In genomic region chr17:77640916-77641605, GRCh38 we compare ENCODE assay signal across 19 cellular contexts.
A peak's percentile ranks its signal among the peaks of the same experiment; 100 is the strongest.
DNase-seq lines count a peak whose midpoint lies in the region; ATAC-seq, FAIRE-seq and TF ChIP-seq lines count a peak whose summit lies in the region.
"Had no signal": no experiment of that assay in that cellular context is flagged by ENCODE, and none has a peak within 500 bp of the region (broad histone marks: within the 10 kb centered on the region; RNA-seq: fewer than 3 reads in every experiment).

No MANE protein-coding gene starts in this region.

- H3K27me3 ChIP-seq in H1 (replicated peaks in 1 of 4; ENCODE audit: control insufficient read depth in 3 of 4, extremely low read depth in 1 of 4, insufficient read depth in 3 of 4, low read length in 3 of 4) (peaks cover 0 to 2% (median 0%) of the 10 kb centered on the region in 4 experiments; a peak in 3 of 7 replicates), neural progenitor cell (no peaks in the 10 kb centered on the region), upper lobe of right lung (peaks cover 19% of the 10 kb centered on the region)

- ATAC-seq in upper lobe of right lung (no peak), HG02970 (IDR thresholded peaks at IDR 0.05; ENCODE audit: low FRiP score, unreplicated experiment) (no peak), GM18502 (IDR thresholded peaks at IDR 0.05; ENCODE audit: poor library complexity, unreplicated experiment) (no peak)
- ATAC-seq: GM23338 had no signal

- no peak overlapping the region for H3K27ac ChIP-seq in H1 (ENCODE audit: low read depth, low read length)
- H3K27ac ChIP-seq in neural progenitor cell = no peak overlapping the region
- no peak overlapping the region for H3K27ac ChIP-seq in upper lobe of right lung
- H3K27ac ChIP-seq: 22Rv1, A549, C4-2B had no signal

- H4K20me1 ChIP-seq in H1 (replicated peaks in 1 of 2; ENCODE audit: control insufficient read depth in 1 of 2, insufficient read depth in 2 of 2, low read length in 2 of 2) (no peaks in the 10 kb centered on the region), neural progenitor cell (ENCODE audit: low read depth) (no peaks in the 10 kb centered on the region)

- H3K27me3 Mint-ChIP-seq in activated CD4-positive, alpha-beta memory T cell treated with anti-CD3 and anti-CD28 coated beads, Interleukin-2, amount 10 ng/mL, durations not matched to agents 7 days and 5 days = peaks cover 15% of the 10 kb centered on the region
- H3K27me3 Mint-ChIP-seq in activated CD4-positive, alpha-beta memory T cell treated with anti-CD3 and anti-CD28 coated beads for 36 hours = peaks cover 3% of the 10 kb centered on the region
- H3K27me3 Mint-ChIP-seq in neural progenitor cell (ENCODE audit: insufficient read depth, low read depth) = peaks cover 11% of the 10 kb centered on the region
- H3K27me3 Mint-ChIP-seq: CD4-positive, alpha-beta T cell had no signal

- H3F3A ChIP-seq in neural progenitor cell (ENCODE audit: low read depth) = peaks cover 5% of the 10 kb centered on the region

- no peaks in the 10 kb centered on the region for H3K9me3 ChIP-seq in H1 (ENCODE audit: insufficient read depth in 2 of 2, low read depth in 1 of 2, low read length in 1 of 2)
- no peaks in the 10 kb centered on the region for H3K9me3 ChIP-seq in neural progenitor cell (ENCODE audit: low read depth)
- H3K9me3 ChIP-seq in upper lobe of right lung = no peaks in the 10 kb centered on the region
- H3K9me3 ChIP-seq: A549 had no signal

- intact Hi-C loops in activated CD4-positive, alpha-beta memory T cell treated with anti-CD3 and anti-CD28 coated beads for 36 hours (cut with micrococcal nuclease) = loop anchor here (10.0 kb wide), 1 partner anchor 374 kb away; no protein-coding TSS in a partner anchor
- intact Hi-C loops in upper lobe of right lung (cut with DNase I) = no loop called here

- H4K5ac ChIP-seq in H1 (ENCODE audit: insufficient read length, low read depth, low read length) = no peak overlapping the region

- no peak for TF ChIP-seq EP300 in H1 (IDR thresholded peaks at IDR 0.05; ENCODE audit: borderline replicate concordance in 1 of 2, low read depth in 2 of 2, low read length in 2 of 2)

- no peak for TF ChIP-seq CTCF in H1 (IDR thresholded peaks at IDR 0.05; ENCODE audit: control extremely low read depth in 1 of 3, insufficient read depth in 1 of 3, low read depth in 1 of 3, low read length in 3 of 3)
- no peak for TF ChIP-seq CTCF in neural progenitor cell (IDR thresholded peaks at IDR 0.05)
- TF ChIP-seq CTCF in upper lobe of right lung (IDR thresholded peaks at IDR 0.05) = no peak

- H3K9ac ChIP-seq in H1 (replicated peaks in 1 of 4; ENCODE audit: extremely low read depth in 1 of 4, low read depth in 3 of 4, low read length in 3 of 4) (no peak overlapping the region), neural progenitor cell (no peak overlapping the region)

- no peak overlapping the region for H3K23ac ChIP-seq in H1 (ENCODE audit: insufficient read length)

- H3K36me3 ChIP-seq in H1 (ENCODE audit: control insufficient read depth in 2 of 4, insufficient read depth in 4 of 4, low read length in 3 of 4) (no peaks in the 10 kb centered on the region), neural progenitor cell (no peaks in the 10 kb centered on the region), upper lobe of right lung (no peaks in the 10 kb centered on the region)

- 91% methylated on average over 7 of the region's 8 CpGs; no CpG with 5 or more reads in 1 of the 2 experiments for WGBS in H1 (ENCODE audit: extremely low coverage in 1 of 2, insufficient coverage in 1 of 2, insufficient read length in 1 of 2, insufficient replicate concordance in 2 of 2, low coverage in 1 of 2, low lambda C conversion rate in 2 of 2, missing lambda C conversion rate in 1 of 2), 2 experiments

- DNase-seq in activated CD4-positive, alpha-beta memory T cell treated with anti-CD3 and anti-CD28 coated beads, Interleukin-2, amount 10 ng/mL, durations not matched to agents 7 days and 5 days = no peak
- DNase-seq in activated CD4-positive, alpha-beta memory T cell treated with anti-CD3 and anti-CD28 coated beads for 36 hours = no peak
- DNase-seq in H1 (ENCODE audit: low read depth in 1 of 2, low spot score in 2 of 2) (no peak), neural progenitor cell (ENCODE audit: low spot score) (no peak), upper lobe of right lung (peak; percentile 28), NCI-H69 (lab: John Stamatoyannopoulos, UW) (no peak)
- DNase-seq: AML-193; CD4-positive, alpha-beta T cell; DMS153; DMS79 treated with DMSO at 0.1 percent for 48 hours; GF-D8; H7 had no signal

- no peaks in the 10 kb centered on the region for H3K9me3 Mint-ChIP-seq in activated CD4-positive, alpha-beta memory T cell treated with anti-CD3 and anti-CD28 coated beads, Interleukin-2, amount 10 ng/mL, durations not matched to agents 7 days and 5 days
- no peaks in the 10 kb centered on the region for H3K9me3 Mint-ChIP-seq in activated CD4-positive, alpha-beta memory T cell treated with anti-CD3 and anti-CD28 coated beads for 36 hours
- peaks cover 4% of the 10 kb centered on the region for H3K9me3 Mint-ChIP-seq in neural progenitor cell
- H3K9me3 Mint-ChIP-seq: CD4-positive, alpha-beta T cell; GM23338 had no signal

- H3K4me2 ChIP-seq in H1 (ENCODE audit: insufficient read depth in 1 of 2, low read depth in 2 of 2, low read length in 2 of 2) = no peak overlapping the region
- H3K4me2 ChIP-seq in neural progenitor cell = no peak overlapping the region
- H3K4me2 ChIP-seq: A549, GM23338 had no signal

- no peak overlapping the region for H4K8ac ChIP-seq in H1 (ENCODE audit: extremely low read depth, insufficient read depth, low read length)

- no peak overlapping the region for H3K4ac ChIP-seq in H1 (replicated peaks; ENCODE audit: insufficient read length, low read depth, low read length)

- POLR2A ChIA-PET in activated CD4-positive, alpha-beta memory T cell treated with anti-CD3 and anti-CD28 coated beads, Interleukin-2, amount 10 ng/mL, durations not matched to agents 7 days and 5 days (lab: Charles Lee) = interaction anchor here (0.8 to 1.5 kb wide), 2 partner anchors 9 to 316 kb away, joined by 3 to 4 read pairs; no protein-coding TSS in a partner anchor
- POLR2A ChIA-PET in activated CD4-positive, alpha-beta memory T cell treated with anti-CD3 and anti-CD28 coated beads for 36 hours (lab: Charles Lee) = interaction anchor here (1.5 kb wide), 1 partner anchor 26 kb away, joined by 3 read pairs; no protein-coding TSS in a partner anchor
- POLR2A ChIA-PET in H1 (lab: Charles Lee; ENCODE audit: partially characterized antibody) = interaction anchor here (1.1 kb wide), 1 partner anchor 11 kb away, joined by 3 read pairs; no protein-coding TSS in a partner anchor

- peaks cover 20% of the 10 kb centered on the region for H3K4me1 Mint-ChIP-seq in activated CD4-positive, alpha-beta memory T cell treated with anti-CD3 and anti-CD28 coated beads, Interleukin-2, amount 10 ng/mL, durations not matched to agents 7 days and 5 days
- peaks cover 16% of the 10 kb centered on the region for H3K4me1 Mint-ChIP-seq in activated CD4-positive, alpha-beta memory T cell treated with anti-CD3 and anti-CD28 coated beads for 36 hours (ENCODE audit: low read depth)
- H3K4me1 Mint-ChIP-seq in neural progenitor cell = peaks cover 43% of the 10 kb centered on the region

- H3K14ac ChIP-seq in H1 (ENCODE audit: insufficient read length) = no peak overlapping the region

- no peak overlapping the region; the same call in 1 of the 2 replicates for H2BK15ac ChIP-seq in H1 (ENCODE audit: low read length)

- no peak for TF ChIP-seq POLR2A in H1 (IDR thresholded peaks at IDR 0.05; ENCODE audit: control extremely low read depth in 1 of 2, low read depth in 2 of 2, low read length in 2 of 2)

- peak overlapping the region; percentile 18 for H3K27ac Mint-ChIP-seq in activated CD4-positive, alpha-beta memory T cell treated with anti-CD3 and anti-CD28 coated beads, Interleukin-2, amount 10 ng/mL, durations not matched to agents 7 days and 5 days
- no peak overlapping the region for H3K27ac Mint-ChIP-seq in activated CD4-positive, alpha-beta memory T cell treated with anti-CD3 and anti-CD28 coated beads for 36 hours
- H3K27ac Mint-ChIP-seq in neural progenitor cell = peak overlapping the region; percentile 36
- H3K27ac Mint-ChIP-seq: CD4-positive, alpha-beta T cell; GM23338 had no signal

- H3K4me3 ChIP-seq in H1 (ENCODE audit: extremely low read depth in 1 of 4, insufficient read depth in 2 of 4, low read depth in 3 of 4, low read length in 4 of 4) = no peak overlapping the region
- no peak overlapping the region for H3K4me3 ChIP-seq in neural progenitor cell
- H3K4me3 ChIP-seq in upper lobe of right lung = no peak overlapping the region
- H3K4me3 ChIP-seq: A549, GM23338 had no signal

- H2AFZ ChIP-seq in H1 (ENCODE audit: low read length) = no peak overlapping the region
- H2AFZ ChIP-seq in neural progenitor cell (replicated peaks) = no peak overlapping the region
- H2AFZ ChIP-seq: GM23338 had no signal

- no peak overlapping the region for H3K4me3 Mint-ChIP-seq in activated CD4-positive, alpha-beta memory T cell treated with anti-CD3 and anti-CD28 coated beads, Interleukin-2, amount 10 ng/mL, durations not matched to agents 7 days and 5 days
- H3K4me3 Mint-ChIP-seq in activated CD4-positive, alpha-beta memory T cell treated with anti-CD3 and anti-CD28 coated beads for 36 hours = no peak overlapping the region
- H3K4me3 Mint-ChIP-seq in neural progenitor cell = no peak overlapping the region
- H3K4me3 Mint-ChIP-seq: CD4-positive, alpha-beta T cell; GM23338 had no signal

- H2AK5ac ChIP-seq in H1 (ENCODE audit: low read depth, low read length) = no peak overlapping the region

- no peak overlapping the region for H3K56ac ChIP-seq in H1 (replicated peaks; ENCODE audit: insufficient read length, low read depth, low read length)

- CTCF ChIA-PET in activated CD4-positive, alpha-beta memory T cell treated with anti-CD3 and anti-CD28 coated beads, Interleukin-2, amount 10 ng/mL, durations not matched to agents 7 days and 5 days (lab: Charles Lee) = no interaction called here
- CTCF ChIA-PET in activated CD4-positive, alpha-beta memory T cell treated with anti-CD3 and anti-CD28 coated beads for 36 hours (lab: Charles Lee) = interaction anchor here (1.0 kb wide), 1 partner anchor 8 kb away, joined by 3 read pairs; no protein-coding TSS in a partner anchor
- CTCF ChIA-PET in H1 (lab: Charles Lee; ENCODE audit: partially characterized antibody) = interaction anchor here (0.6 to 1.8 kb wide), 8 partner anchors 13 to 373 kb away, joined by 3 to 5 read pairs (median 3); no protein-coding TSS in a partner anchor

- H2BK20ac ChIP-seq in H1 (ENCODE audit: low read length) = 0 out of 2 replicates have a peak overlapping the region, but pooled peaks have one; percentile 7

- H3K4me1 ChIP-seq in H1 (replicated peaks in 1 of 4; ENCODE audit: control insufficient read depth in 3 of 4, insufficient read depth in 4 of 4, low read length in 3 of 4) (peaks cover 0 to 14% (median 5%) of the 10 kb centered on the region in 4 experiments; a peak in 6 of 7 replicates), neural progenitor cell (peaks cover 37% of the 10 kb centered on the region), upper lobe of right lung (no peaks in the 10 kb centered on the region)
- H3K4me1 ChIP-seq: A549 had no signal

- H2BK12ac ChIP-seq in H1 (ENCODE audit: low read depth, low read length) = no peak overlapping the region

- FAIRE-seq in H1 (lab: Jason Lieb, UNC) = no peak
- FAIRE-seq: A549, GM19239 had no signal

- H2BK120ac ChIP-seq in H1 (replicated peaks; ENCODE audit: low read depth, low read length) = no peak overlapping the region

- H4K91ac ChIP-seq in H1 (replicated peaks; ENCODE audit: insufficient read length, low read length) = peak overlapping the region; percentile 23

- H3K79me2 ChIP-seq in H1 (ENCODE audit: control insufficient read depth in 1 of 2, insufficient read depth in 2 of 2, low read length in 2 of 2) = no peaks in the 10 kb centered on the region
- H3K79me2 ChIP-seq in neural progenitor cell (ENCODE audit: low read depth) = no peaks in the 10 kb centered on the region

- no peak for TF ChIP-seq RAD21 in H1 (IDR thresholded peaks at IDR 0.05 in 1 of 2, conservative IDR thresholded peaks at IDR 0.05 in 1 of 2; ENCODE audit: low read depth in 2 of 2, low read length in 2 of 2)

- H2BK5ac ChIP-seq in H1 (ENCODE audit: low read depth, low read length) = peak overlapping the region; percentile 44; the same call in 1 of the 2 replicates

- no peaks in the 10 kb centered on the region for H3K79me1 ChIP-seq in H1 (ENCODE audit: low read depth, low read length)

- H3K36me3 Mint-ChIP-seq in activated CD4-positive, alpha-beta memory T cell treated with anti-CD3 and anti-CD28 coated beads, Interleukin-2, amount 10 ng/mL, durations not matched to agents 7 days and 5 days (ENCODE audit: low read depth) = no peaks in the 10 kb centered on the region
- no peaks in the 10 kb centered on the region for H3K36me3 Mint-ChIP-seq in activated CD4-positive, alpha-beta memory T cell treated with anti-CD3 and anti-CD28 coated beads for 36 hours
- H3K36me3 Mint-ChIP-seq in neural progenitor cell = no peaks in the 10 kb centered on the region

- no peaks in the 10 kb centered on the region for H3K23me2 ChIP-seq in H1 (ENCODE audit: low read depth, low read length)

- no peak overlapping the region; the same call in 1 of the 2 replicates for H3K18ac ChIP-seq in H1 (ENCODE audit: extremely low read depth, low read length)
